23 cellular contexts compared by ENCODE assay signal in genomic region chr10:46534828-46535524, GRCh38. TPM values are rescaled to one million over a fixed set of nuclear protein-coding genes. Genes with fewer than 3 reads are reported as not detected.
A peak's percentile ranks its signal among the peaks of the same experiment; 100 is the strongest.
DNase-seq lines count a peak whose midpoint lies in the region; ATAC-seq and TF ChIP-seq lines count a peak whose summit lies in the region.
"Had no signal": no experiment of that assay in that cellular context is flagged by ENCODE, and none has a peak within 500 bp of the region (broad histone marks: within the 10 kb centered on the region; RNA-seq: fewer than 3 reads in every experiment).

No MANE protein-coding gene starts in this region.

- no peaks in the 10 kb centered on the region for H3K4me1 Mint-ChIP-seq in activated CD8-positive, alpha-beta T cell treated with anti-CD3 and anti-CD28 coated beads for 36 hours (ENCODE audit: low read depth)
- no peaks in the 10 kb centered on the region for H3K4me1 Mint-ChIP-seq in activated CD8-positive, alpha-beta T cell treated with anti-CD3 and anti-CD28 coated beads, Interleukin-2, amount 10 ng/mL, durations not matched to agents 7 days and 5 days (ENCODE audit: low read depth)
- H3K4me1 Mint-ChIP-seq in GM23338, result peaks cover 13% of the 10 kb centered on the region
- H3K4me1 Mint-ChIP-seq in glutamatergic neuron (ENCODE audit: low read depth, unreplicated experiment), result no peaks in the 10 kb centered on the region
- no peaks in the 10 kb centered on the region for H3K4me1 Mint-ChIP-seq in stimulated activated effector memory CD8-positive, alpha-beta T cell treated with anti-CD3 and anti-CD28 coated beads, Interleukin-12 subunit alpha, Interleukin-12 subunit beta, amount 100 ng/mL, for 72 hours

- peaks cover 20% of the 10 kb centered on the region for H3K27me3 Mint-ChIP-seq in activated CD8-positive, alpha-beta T cell treated with anti-CD3 and anti-CD28 coated beads for 36 hours
- H3K27me3 Mint-ChIP-seq in activated CD8-positive, alpha-beta T cell treated with anti-CD3 and anti-CD28 coated beads, Interleukin-2, amount 10 ng/mL, durations not matched to agents 7 days and 5 days (ENCODE audit: low read depth), result peaks cover 15% of the 10 kb centered on the region
- H3K27me3 Mint-ChIP-seq in GM23338 (ENCODE audit: insufficient read depth, low read depth, poor library complexity), result peaks cover 12% of the 10 kb centered on the region
- H3K27me3 Mint-ChIP-seq in glutamatergic neuron (ENCODE audit: unreplicated experiment), result peaks cover 4% of the 10 kb centered on the region

- no peak for TF ChIP-seq CTCF in activated CD8-positive, alpha-beta T cell treated with anti-CD3 and anti-CD28 coated beads for 36 hours (IDR thresholded peaks at IDR 0.05)
- TF ChIP-seq CTCF in GM23338 (conservative IDR thresholded peaks at IDR 0.05; ENCODE audit: low read depth in 2 of 2) (no peak), glutamatergic neuron (IDR thresholded peaks at IDR 0.05; ENCODE audit: partially characterized antibody, unreplicated experiment) (no peak)

- no peaks in the 10 kb centered on the region for H3K36me3 ChIP-seq in GM23338 (ENCODE audit: insufficient read depth)
- H3K36me3 ChIP-seq: pancreas, tibial artery had no signal

- no peak overlapping the region for H3K27ac Mint-ChIP-seq in activated CD8-positive, alpha-beta T cell treated with anti-CD3 and anti-CD28 coated beads for 36 hours
- H3K27ac Mint-ChIP-seq in activated CD8-positive, alpha-beta T cell treated with anti-CD3 and anti-CD28 coated beads, Interleukin-2, amount 10 ng/mL, durations not matched to agents 7 days and 5 days, result no peak overlapping the region
- H3K27ac Mint-ChIP-seq in GM23338 (no peak overlapping the region), glutamatergic neuron (ENCODE audit: unreplicated experiment) (no peak overlapping the region)
- H3K27ac Mint-ChIP-seq in stimulated activated effector memory CD8-positive, alpha-beta T cell treated with anti-CD3 and anti-CD28 coated beads, Interleukin-12 subunit alpha, Interleukin-12 subunit beta, amount 100 ng/mL, for 72 hours, result no peak overlapping the region
- H3K27ac Mint-ChIP-seq: activated T-helper 2 cell treated with anti-CD3 and anti-CD28 coated beads, Interferon-gamma antibody, Interleukin-2, Interleukin-4, amounts not matched to agents 10 μg/mL and 5 μg/mL and 100 μg/mL, durations not matched to agents 14 hours and 24 hours and 36 hours; mesothelial cell of epicardium; naive thymus-derived CD8-positive, alpha-beta T cell had no signal

- no peak overlapping the region for H3K4me3 Mint-ChIP-seq in activated CD8-positive, alpha-beta T cell treated with anti-CD3 and anti-CD28 coated beads for 36 hours
- H3K4me3 Mint-ChIP-seq in activated CD8-positive, alpha-beta T cell treated with anti-CD3 and anti-CD28 coated beads, Interleukin-2, amount 10 ng/mL, durations not matched to agents 7 days and 5 days, result no peak overlapping the region
- H3K4me3 Mint-ChIP-seq in GM23338, result no peak overlapping the region
- no peak overlapping the region for H3K4me3 Mint-ChIP-seq in glutamatergic neuron (ENCODE audit: unreplicated experiment)
- H3K4me3 Mint-ChIP-seq in stimulated activated effector memory CD8-positive, alpha-beta T cell treated with anti-CD3 and anti-CD28 coated beads, Interleukin-12 subunit alpha, Interleukin-12 subunit beta, amount 100 ng/mL, for 72 hours, result no peak overlapping the region
- H3K4me3 Mint-ChIP-seq: mesothelial cell of epicardium; naive thymus-derived CD8-positive, alpha-beta T cell had no signal

- H3K27me3 ChIP-seq in GM23338 (ENCODE audit: insufficient read depth), result no peaks in the 10 kb centered on the region
- H3K27me3 ChIP-seq: pancreas, tibial artery had no signal

- H3K4me3 ChIP-seq in GM23338, result no peak overlapping the region
- H3K4me3 ChIP-seq: coronary artery, pancreas, tibial artery had no signal

- CTCF ChIA-PET in activated CD8-positive, alpha-beta T cell treated with anti-CD3 and anti-CD28 coated beads for 36 hours (lab: Charles Lee), result no interaction called here
- CTCF ChIA-PET in activated CD8-positive, alpha-beta T cell treated with anti-CD3 and anti-CD28 coated beads, Interleukin-2, amount 10 ng/mL, durations not matched to agents 7 days and 5 days (lab: Charles Lee), result no interaction called here

- no peak for ATAC-seq in activated CD8-positive, alpha-beta T cell treated with anti-CD3 and anti-CD28 coated beads for 36 hours
- ATAC-seq in activated CD8-positive, alpha-beta T cell treated with anti-CD3 and anti-CD28 coated beads, Interleukin-2, amount 10 ng/mL, durations not matched to agents 7 days and 5 days, result no peak
- ATAC-seq in GM23338, result peak; percentile 33
- peak; percentile 23 for ATAC-seq in stimulated activated effector memory CD8-positive, alpha-beta T cell treated with anti-CD3 and anti-CD28 coated beads, Interleukin-12 subunit alpha, Interleukin-12 subunit beta, amount 100 ng/mL, for 72 hours
- ATAC-seq in GM21723 (IDR thresholded peaks at IDR 0.05; ENCODE audit: unreplicated experiment), result no peak
- ATAC-seq: naive thymus-derived CD8-positive, alpha-beta T cell; pancreas had no signal

- intact Hi-C loops in activated CD8-positive, alpha-beta T cell treated with anti-CD3 and anti-CD28 coated beads for 36 hours (cut with micrococcal nuclease), result no loop called here

- peaks cover 11% of the 10 kb centered on the region; the same call in 1 of the 2 replicates for H3K9me2 ChIP-seq in GM23338 (ENCODE audit: insufficient read depth)

- no peak overlapping the region for H3K27ac ChIP-seq in GM23338 (ENCODE audit: low read depth)
- H3K27ac ChIP-seq: coronary artery, pancreas, tibial artery had no signal

- POLR2A ChIA-PET in activated CD8-positive, alpha-beta T cell treated with anti-CD3 and anti-CD28 coated beads for 36 hours (lab: Charles Lee), result no interaction called here
- POLR2A ChIA-PET in activated CD8-positive, alpha-beta T cell treated with anti-CD3 and anti-CD28 coated beads, Interleukin-2, amount 10 ng/mL, durations not matched to agents 7 days and 5 days (lab: Charles Lee), result no interaction called here

- H3K9me3 Mint-ChIP-seq in activated CD8-positive, alpha-beta T cell treated with anti-CD3 and anti-CD28 coated beads for 36 hours, result no peaks in the 10 kb centered on the region
- H3K9me3 Mint-ChIP-seq in activated CD8-positive, alpha-beta T cell treated with anti-CD3 and anti-CD28 coated beads, Interleukin-2, amount 10 ng/mL, durations not matched to agents 7 days and 5 days (ENCODE audit: insufficient read depth), result no peaks in the 10 kb centered on the region
- no peaks in the 10 kb centered on the region for H3K9me3 Mint-ChIP-seq in GM23338
- H3K9me3 Mint-ChIP-seq in glutamatergic neuron (ENCODE audit: unreplicated experiment), result peaks cover 3% of the 10 kb centered on the region
- H3K9me3 Mint-ChIP-seq in stimulated activated effector memory CD8-positive, alpha-beta T cell treated with anti-CD3 and anti-CD28 coated beads, Interleukin-12 subunit alpha, Interleukin-12 subunit beta, amount 100 ng/mL, for 72 hours, result no peaks in the 10 kb centered on the region
- H3K9me3 Mint-ChIP-seq: activated T-helper 2 cell treated with anti-CD3 and anti-CD28 coated beads, Interferon-gamma antibody, Interleukin-2, Interleukin-4, amounts not matched to agents 10 μg/mL and 5 μg/mL and 100 μg/mL, durations not matched to agents 14 hours and 24 hours and 36 hours; mesothelial cell of epicardium; naive thymus-derived CD8-positive, alpha-beta T cell had no signal

- H4K20me1 ChIP-seq in GM23338 (replicated peaks; ENCODE audit: insufficient read depth), result peaks cover 3% of the 10 kb centered on the region

- H3K36me3 Mint-ChIP-seq in activated CD8-positive, alpha-beta T cell treated with anti-CD3 and anti-CD28 coated beads for 36 hours (ENCODE audit: low read depth), result no peaks in the 10 kb centered on the region
- no peaks in the 10 kb centered on the region for H3K36me3 Mint-ChIP-seq in activated CD8-positive, alpha-beta T cell treated with anti-CD3 and anti-CD28 coated beads, Interleukin-2, amount 10 ng/mL, durations not matched to agents 7 days and 5 days (ENCODE audit: low read depth)
- H3K36me3 Mint-ChIP-seq in GM23338 (ENCODE audit: low read depth), result no peaks in the 10 kb centered on the region; the same call in 2 of the 3 replicates
- no peaks in the 10 kb centered on the region for H3K36me3 Mint-ChIP-seq in glutamatergic neuron (ENCODE audit: unreplicated experiment)
- H3K36me3 Mint-ChIP-seq in stimulated activated effector memory CD8-positive, alpha-beta T cell treated with anti-CD3 and anti-CD28 coated beads, Interleukin-12 subunit alpha, Interleukin-12 subunit beta, amount 100 ng/mL, for 72 hours, result no peaks in the 10 kb centered on the region
- H3K36me3 Mint-ChIP-seq: mesothelial cell of epicardium; naive thymus-derived CD8-positive, alpha-beta T cell had no signal

- peak overlapping the region; percentile 81 for H2AFZ ChIP-seq in GM23338

- no peak overlapping the region for H3K4me2 ChIP-seq in GM23338

- H3F3A ChIP-seq in GM23338 (replicated peaks; ENCODE audit: low read depth), result no peaks in the 10 kb centered on the region

- H3K79me2 ChIP-seq in GM23338 (replicated peaks; ENCODE audit: insufficient read depth), result no peaks in the 10 kb centered on the region

- H3K4me1 ChIP-seq in GM23338 (ENCODE audit: insufficient read depth), result peaks cover 5% of the 10 kb centered on the region; the same call in 1 of the 2 replicates

- peak; percentile 0 for DNase-seq in activated CD8-positive, alpha-beta T cell treated with anti-CD3 and anti-CD28 coated beads for 36 hours
- no peak for DNase-seq in activated CD8-positive, alpha-beta T cell treated with anti-CD3 and anti-CD28 coated beads, Interleukin-2, amount 10 ng/mL, durations not matched to agents 7 days and 5 days
- DNase-seq in GM23338 (ENCODE audit: low spot score) (no peak), glutamatergic neuron (peak; percentile 19), SIG-M5 (lab: John Stamatoyannopoulos, UW) (no peak), iPS-NIHi11 (ENCODE audit: low spot score) (no peak)
- DNase-seq in stimulated activated effector memory CD8-positive, alpha-beta T cell treated with anti-CD3 and anti-CD28 coated beads, Interleukin-12 subunit alpha, Interleukin-12 subunit beta, amount 100 ng/mL, for 72 hours (ENCODE audit: low spot score in 2 of 2), result no peak
- DNase-seq: 8988T; DMS79 treated with DMSO at 0.1 percent for 48 hours; NCI-H1105; NCI-H2081; OCI-M1; SHP77 treated with DMSO at 0.1 percent for 48 hours; stimulated activated CD4-positive, alpha-beta T cell treated with anti-CD3 and anti-CD28 coated beads, Interleukin-1b, Interleukin-23, amount 100 ng/mL, for 48 hours; stimulated activated naive CD4-positive, alpha-beta T cell had no signal

RNA-seq across cellular contexts. Expression of gene GPRIN2, which starts 21.5 kb away (rescaled TPM):
- total RNA-seq in activated CD8-positive, alpha-beta T cell treated with anti-CD3 and anti-CD28 coated beads for 36 hours, result not detected
- total RNA-seq in activated CD8-positive, alpha-beta T cell treated with anti-CD3 and anti-CD28 coated beads, Interleukin-2, amount 10 ng/mL, durations not matched to agents 7 days and 5 days, result not detected
- 24.4 and 28.5 TPM in 2 replicates for total RNA-seq in GM23338 (2014; rRNA removed; shearing (Covaris generic))
- 2.9 and 3.0 TPM in 2 replicates for polyA plus RNA-seq in GM23338 (2016; fragmentation: Nextera tagmentation; extraction: Ambion mirVana)
- 3.0 TPM for total RNA-seq in glutamatergic neuron (ENCODE audit: unreplicated experiment)
- total RNA-seq: activated T-helper 2 cell treated with anti-CD3 and anti-CD28 coated beads, Interferon-gamma antibody, Interleukin-2, Interleukin-4, amounts not matched to agents 10 μg/mL and 5 μg/mL and 100 μg/mL, durations not matched to agents 14 hours and 24 hours and 36 hours; fibroblast of lung; naive thymus-derived CD8-positive, alpha-beta T cell had no signal
- polyA plus RNA-seq: fibroblast of lung; naive thymus-derived CD8-positive, alpha-beta T cell had no signal

RNA-seq across cellular contexts. Expression of gene SYT15, which starts 44.0 kb away (rescaled TPM):
- under 1 TPM; 0.59 to 0.98 TPM for total RNA-seq in activated CD8-positive, alpha-beta T cell treated with anti-CD3 and anti-CD28 coated beads for 36 hours
- 1 to 10 TPM in 1 of 2 experiments, under 1 TPM in 1; 0.55 to 1.0 TPM for total RNA-seq in activated CD8-positive, alpha-beta T cell treated with anti-CD3 and anti-CD28 coated beads, Interleukin-2, amount 10 ng/mL, durations not matched to agents 7 days and 5 days
- 0.39 TPM in 1 of 2 replicates, not detected in the other for total RNA-seq in GM23338 (2014; rRNA removed; shearing (Covaris generic))
- 0.83 and 1.5 TPM in 2 replicates for polyA plus RNA-seq in GM23338 (2016; fragmentation: Nextera tagmentation; extraction: Ambion mirVana)
- 2.5 TPM for total RNA-seq in glutamatergic neuron (ENCODE audit: unreplicated experiment)

Comparison
In these comparisons a context has a peak if more than half of its experiments do, and no peak if none do; other contexts are left out.
1. DNase-seq: peak in activated CD8-positive, alpha-beta T cell treated with anti-CD3 and anti-CD28 coated beads for 36 hours (single experiment) and glutamatergic neuron (single experiment); none in activated CD8-positive, alpha-beta T cell treated with anti-CD3 and anti-CD28 coated beads, Interleukin-2, amount 10 ng/mL, durations not matched to agents 7 days and 5 days (single experiment), GM23338 (single experiment), stimulated activated effector memory CD8-positive, alpha-beta T cell treated with anti-CD3 and anti-CD28 coated beads, Interleukin-12 subunit alpha, Interleukin-12 subunit beta, amount 100 ng/mL, for 72 hours (0 of 2), SIG-M5 (single experiment) and iPS-NIHi11 (single experiment).
2. ATAC-seq: peak in GM23338 (single experiment) and stimulated activated effector memory CD8-positive, alpha-beta T cell treated with anti-CD3 and anti-CD28 coated beads, Interleukin-12 subunit alpha, Interleukin-12 subunit beta, amount 100 ng/mL, for 72 hours (single experiment); none in activated CD8-positive, alpha-beta T cell treated with anti-CD3 and anti-CD28 coated beads for 36 hours (single experiment), activated CD8-positive, alpha-beta T cell treated with anti-CD3 and anti-CD28 coated beads, Interleukin-2, amount 10 ng/mL, durations not matched to agents 7 days and 5 days (single experiment) and GM21723 (single experiment).